ENCODE assay signal across 2 cellular contexts in genomic region chr20:62045118-62045517, GRCh38.
TF ChIP-seq lines count a peak whose summit lies in the region.

No MANE protein-coding gene starts in this region.

TF ChIP-seq in GM23338, 12 proteins besides CTCF, POLR2A, EP300 and RAD21:
- TF ChIP-seq EZH2 (IDR thresholded peaks at IDR 0.05; ENCODE audit: low read depth, unreplicated experiment) (no peak), NANOG (IDR thresholded peaks at IDR 0.05; ENCODE audit: borderline replicate concordance) (no peak), POLR2AphosphoS5 (IDR thresholded peaks at IDR 0.05; ENCODE audit: low read depth) (no peak), ZNF114 (CRISPR knock-in tag; IDR thresholded peaks at IDR 0.05) (no peak), CREB1 (CRISPR knock-in tag; IDR thresholded peaks at IDR 0.05; ENCODE audit: low read depth) (no peak), EZH2phosphoT487 (IDR thresholded peaks at IDR 0.05; ENCODE audit: unreplicated experiment) (no peak), ZNF331 (CRISPR knock-in tag; IDR thresholded peaks at IDR 0.05; ENCODE audit: low read depth) (no peak), STAT1 (IDR thresholded peaks at IDR 0.05; ENCODE audit: unreplicated experiment) (no peak), JUNB (IDR thresholded peaks at IDR 0.05; ENCODE audit: unreplicated experiment) (no peak)
- TF ChIP-seq, protein P1, sequence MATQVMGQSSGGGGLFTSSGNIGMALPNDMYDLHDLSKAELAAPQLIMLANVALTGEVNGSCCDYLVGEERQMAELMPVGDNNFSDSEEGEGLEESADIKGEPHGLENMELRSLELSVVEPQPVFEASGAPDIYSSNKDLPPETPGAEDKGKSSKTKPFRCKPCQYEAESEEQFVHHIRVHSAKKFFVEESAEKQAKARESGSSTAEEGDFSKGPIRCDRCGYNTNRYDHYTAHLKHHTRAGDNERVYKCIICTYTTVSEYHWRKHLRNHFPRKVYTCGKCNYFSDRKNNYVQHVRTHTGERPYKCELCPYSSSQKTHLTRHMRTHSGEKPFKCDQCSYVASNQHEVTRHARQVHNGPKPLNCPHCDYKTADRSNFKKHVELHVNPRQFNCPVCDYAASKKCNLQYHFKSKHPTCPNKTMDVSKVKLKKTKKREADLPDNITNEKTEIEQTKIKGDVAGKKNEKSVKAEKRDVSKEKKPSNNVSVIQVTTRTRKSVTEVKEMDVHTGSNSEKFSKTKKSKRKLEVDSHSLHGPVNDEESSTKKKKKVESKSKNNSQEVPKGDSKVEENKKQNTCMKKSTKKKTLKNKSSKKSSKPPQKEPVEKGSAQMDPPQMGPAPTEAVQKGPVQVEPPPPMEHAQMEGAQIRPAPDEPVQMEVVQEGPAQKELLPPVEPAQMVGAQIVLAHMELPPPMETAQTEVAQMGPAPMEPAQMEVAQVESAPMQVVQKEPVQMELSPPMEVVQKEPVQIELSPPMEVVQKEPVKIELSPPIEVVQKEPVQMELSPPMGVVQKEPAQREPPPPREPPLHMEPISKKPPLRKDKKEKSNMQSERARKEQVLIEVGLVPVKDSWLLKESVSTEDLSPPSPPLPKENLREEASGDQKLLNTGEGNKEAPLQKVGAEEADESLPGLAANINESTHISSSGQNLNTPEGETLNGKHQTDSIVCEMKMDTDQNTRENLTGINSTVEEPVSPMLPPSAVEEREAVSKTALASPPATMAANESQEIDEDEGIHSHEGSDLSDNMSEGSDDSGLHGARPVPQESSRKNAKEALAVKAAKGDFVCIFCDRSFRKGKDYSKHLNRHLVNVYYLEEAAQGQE (IDR thresholded peaks at IDR 0.05; ENCODE audit: unreplicated experiment) = no peak
- TF ChIP-seq, protein P2, sequence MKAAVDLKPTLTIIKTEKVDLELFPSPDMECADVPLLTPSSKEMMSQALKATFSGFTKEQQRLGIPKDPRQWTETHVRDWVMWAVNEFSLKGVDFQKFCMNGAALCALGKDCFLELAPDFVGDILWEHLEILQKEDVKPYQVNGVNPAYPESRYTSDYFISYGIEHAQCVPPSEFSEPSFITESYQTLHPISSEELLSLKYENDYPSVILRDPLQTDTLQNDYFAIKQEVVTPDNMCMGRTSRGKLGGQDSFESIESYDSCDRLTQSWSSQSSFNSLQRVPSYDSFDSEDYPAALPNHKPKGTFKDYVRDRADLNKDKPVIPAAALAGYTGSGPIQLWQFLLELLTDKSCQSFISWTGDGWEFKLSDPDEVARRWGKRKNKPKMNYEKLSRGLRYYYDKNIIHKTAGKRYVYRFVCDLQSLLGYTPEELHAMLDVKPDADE (IDR thresholded peaks at IDR 0.05) = no peak
- TF ChIP-seq, protein P3, sequence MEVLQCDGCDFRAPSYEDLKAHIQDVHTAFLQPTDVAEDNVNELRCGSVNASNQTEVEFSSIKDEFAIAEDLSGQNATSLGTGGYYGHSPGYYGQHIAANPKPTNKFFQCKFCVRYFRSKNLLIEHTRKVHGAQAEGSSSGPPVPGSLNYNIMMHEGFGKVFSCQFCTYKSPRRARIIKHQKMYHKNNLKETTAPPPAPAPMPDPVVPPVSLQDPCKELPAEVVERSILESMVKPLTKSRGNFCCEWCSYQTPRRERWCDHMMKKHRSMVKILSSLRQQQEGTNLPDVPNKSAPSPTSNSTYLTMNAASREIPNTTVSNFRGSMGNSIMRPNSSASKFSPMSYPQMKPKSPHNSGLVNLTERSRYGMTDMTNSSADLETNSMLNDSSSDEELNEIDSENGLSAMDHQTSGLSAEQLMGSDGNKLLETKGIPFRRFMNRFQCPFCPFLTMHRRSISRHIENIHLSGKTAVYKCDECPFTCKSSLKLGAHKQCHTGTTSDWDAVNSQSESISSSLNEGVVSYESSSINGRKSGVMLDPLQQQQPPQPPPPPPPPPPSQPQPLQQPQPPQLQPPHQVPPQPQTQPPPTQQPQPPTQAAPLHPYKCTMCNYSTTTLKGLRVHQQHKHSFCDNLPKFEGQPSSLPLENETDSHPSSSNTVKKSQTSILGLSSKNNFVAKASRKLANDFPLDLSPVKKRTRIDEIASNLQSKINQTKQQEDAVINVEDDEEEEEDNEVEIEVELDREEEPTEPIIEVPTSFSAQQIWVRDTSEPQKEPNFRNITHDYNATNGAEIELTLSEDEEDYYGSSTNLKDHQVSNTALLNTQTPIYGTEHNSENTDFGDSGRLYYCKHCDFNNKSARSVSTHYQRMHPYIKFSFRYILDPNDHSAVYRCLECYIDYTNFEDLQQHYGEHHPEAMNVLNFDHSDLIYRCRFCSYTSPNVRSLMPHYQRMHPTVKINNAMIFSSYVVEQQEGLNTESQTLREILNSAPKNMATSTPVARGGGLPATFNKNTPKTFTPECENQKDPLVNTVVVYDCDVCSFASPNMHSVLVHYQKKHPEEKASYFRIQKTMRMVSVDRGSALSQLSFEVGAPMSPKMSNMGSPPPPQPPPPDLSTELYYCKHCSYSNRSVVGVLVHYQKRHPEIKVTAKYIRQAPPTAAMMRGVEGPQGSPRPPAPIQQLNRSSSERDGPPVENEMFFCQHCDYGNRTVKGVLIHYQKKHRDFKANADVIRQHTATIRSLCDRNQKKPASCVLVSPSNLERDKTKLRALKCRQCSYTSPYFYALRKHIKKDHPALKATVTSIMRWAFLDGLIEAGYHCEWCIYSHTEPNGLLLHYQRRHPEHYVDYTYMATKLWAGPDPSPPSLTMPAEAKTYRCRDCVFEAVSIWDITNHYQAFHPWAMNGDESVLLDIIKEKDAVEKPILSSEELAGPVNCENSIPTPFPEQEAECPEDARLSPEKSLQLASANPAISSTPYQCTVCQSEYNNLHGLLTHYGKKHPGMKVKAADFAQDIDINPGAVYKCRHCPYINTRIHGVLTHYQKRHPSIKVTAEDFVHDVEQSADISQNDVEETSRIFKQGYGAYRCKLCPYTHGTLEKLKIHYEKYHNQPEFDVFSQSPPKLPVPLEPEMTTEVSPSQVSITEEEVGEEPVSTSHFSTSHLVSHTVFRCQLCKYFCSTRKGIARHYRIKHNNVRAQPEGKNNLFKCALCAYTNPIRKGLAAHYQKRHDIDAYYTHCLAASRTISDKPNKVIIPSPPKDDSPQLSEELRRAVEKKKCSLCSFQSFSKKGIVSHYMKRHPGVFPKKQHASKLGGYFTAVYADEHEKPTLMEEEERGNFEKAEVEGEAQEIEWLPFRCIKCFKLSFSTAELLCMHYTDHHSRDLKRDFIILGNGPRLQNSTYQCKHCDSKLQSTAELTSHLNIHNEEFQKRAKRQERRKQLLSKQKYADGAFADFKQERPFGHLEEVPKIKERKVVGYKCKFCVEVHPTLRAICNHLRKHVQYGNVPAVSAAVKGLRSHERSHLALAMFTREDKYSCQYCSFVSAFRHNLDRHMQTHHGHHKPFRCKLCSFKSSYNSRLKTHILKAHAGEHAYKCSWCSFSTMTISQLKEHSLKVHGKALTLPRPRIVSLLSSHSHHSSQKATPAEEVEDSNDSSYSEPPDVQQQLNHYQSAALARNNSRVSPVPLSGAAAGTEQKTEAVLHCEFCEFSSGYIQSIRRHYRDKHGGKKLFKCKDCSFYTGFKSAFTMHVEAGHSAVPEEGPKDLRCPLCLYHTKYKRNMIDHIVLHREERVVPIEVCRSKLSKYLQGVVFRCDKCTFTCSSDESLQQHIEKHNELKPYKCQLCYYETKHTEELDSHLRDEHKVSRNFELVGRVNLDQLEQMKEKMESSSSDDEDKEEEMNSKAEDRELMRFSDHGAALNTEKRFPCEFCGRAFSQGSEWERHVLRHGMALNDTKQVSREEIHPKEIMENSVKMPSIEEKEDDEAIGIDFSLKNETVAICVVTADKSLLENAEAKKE (CRISPR knock-in tag; IDR thresholded peaks at IDR 0.05) = no peak

TF ChIP-seq in HepG2, 621 proteins besides CTCF, POLR2A, EP300 and RAD21 (continues in another document):
- TF ChIP-seq, protein P4, sequence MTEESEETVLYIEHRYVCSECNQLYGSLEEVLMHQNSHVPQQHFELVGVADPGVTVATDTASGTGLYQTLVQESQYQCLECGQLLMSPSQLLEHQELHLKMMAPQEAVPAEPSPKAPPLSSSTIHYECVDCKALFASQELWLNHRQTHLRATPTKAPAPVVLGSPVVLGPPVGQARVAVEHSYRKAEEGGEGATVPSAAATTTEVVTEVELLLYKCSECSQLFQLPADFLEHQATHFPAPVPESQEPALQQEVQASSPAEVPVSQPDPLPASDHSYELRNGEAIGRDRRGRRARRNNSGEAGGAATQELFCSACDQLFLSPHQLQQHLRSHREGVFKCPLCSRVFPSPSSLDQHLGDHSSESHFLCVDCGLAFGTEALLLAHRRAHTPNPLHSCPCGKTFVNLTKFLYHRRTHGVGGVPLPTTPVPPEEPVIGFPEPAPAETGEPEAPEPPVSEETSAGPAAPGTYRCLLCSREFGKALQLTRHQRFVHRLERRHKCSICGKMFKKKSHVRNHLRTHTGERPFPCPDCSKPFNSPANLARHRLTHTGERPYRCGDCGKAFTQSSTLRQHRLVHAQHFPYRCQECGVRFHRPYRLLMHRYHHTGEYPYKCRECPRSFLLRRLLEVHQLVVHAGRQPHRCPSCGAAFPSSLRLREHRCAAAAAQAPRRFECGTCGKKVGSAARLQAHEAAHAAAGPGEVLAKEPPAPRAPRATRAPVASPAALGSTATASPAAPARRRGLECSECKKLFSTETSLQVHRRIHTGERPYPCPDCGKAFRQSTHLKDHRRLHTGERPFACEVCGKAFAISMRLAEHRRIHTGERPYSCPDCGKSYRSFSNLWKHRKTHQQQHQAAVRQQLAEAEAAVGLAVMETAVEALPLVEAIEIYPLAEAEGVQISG (CRISPR knock-in tag; IDR thresholded peaks at IDR 0.05) = peak; percentile 36; the same call in 1 of the 2 replicates
- TF ChIP-seq PRPF4 (IDR thresholded peaks at IDR 0.05; ENCODE audit: low read depth, low read length, poor library complexity, severe bottlenecking) (peak; percentile 54), ZNF121 (CRISPR knock-in tag; IDR thresholded peaks at IDR 0.05) (no peak), PHF21A (CRISPR knock-in tag; IDR thresholded peaks at IDR 0.05) (no peak), ZNF451 (CRISPR knock-in tag; IDR thresholded peaks at IDR 0.05) (no peak), ZNF788 (CRISPR knock-in tag; IDR thresholded peaks at IDR 0.05; ENCODE audit: borderline replicate concordance) (no peak), ZFX (CRISPR knock-in tag; IDR thresholded peaks at IDR 0.05; ENCODE audit: low read depth) (no peak), ZNF280B (CRISPR knock-in tag; IDR thresholded peaks at IDR 0.05; ENCODE audit: borderline replicate concordance) (0 out of 2 replicates have a peak, but pooled peaks have one; percentile 58), CENPT (CRISPR knock-in tag; IDR thresholded peaks at IDR 0.05; ENCODE audit: low read depth) (no peak), ZNF460 (CRISPR knock-in tag; IDR thresholded peaks at IDR 0.05; ENCODE audit: borderline replicate concordance) (no peak), ZNF614 (CRISPR knock-in tag; IDR thresholded peaks at IDR 0.05; ENCODE audit: borderline replicate concordance) (no peak), HOXA3 (CRISPR knock-in tag; IDR thresholded peaks at IDR 0.05) (0 out of 2 replicates have a peak, but pooled peaks have one; percentile 11), ISX (CRISPR knock-in tag; conservative IDR thresholded peaks at IDR 0.05) (no peak), ARID2 (CRISPR knock-in tag; IDR thresholded peaks at IDR 0.05; ENCODE audit: borderline replicate concordance) (no peak), ZNF687 (CRISPR knock-in tag; IDR thresholded peaks at IDR 0.05) (peak; percentile 17; the same call in 1 of the 2 replicates), CHD2 (IDR thresholded peaks at IDR 0.05; ENCODE audit: low read depth, low read length) (no peak), GATAD1 (CRISPR knock-in tag; IDR thresholded peaks at IDR 0.05) (no peak), ZBTB2 (CRISPR knock-in tag; IDR thresholded peaks at IDR 0.05; ENCODE audit: low read depth) (no peak), ZNF747 (CRISPR knock-in tag; IDR thresholded peaks at IDR 0.05; ENCODE audit: borderline replicate concordance) (no peak), ZKSCAN8 (CRISPR knock-in tag; IDR thresholded peaks at IDR 0.05; ENCODE audit: borderline replicate concordance) (no peak), NRL (CRISPR knock-in tag; IDR thresholded peaks at IDR 0.05; ENCODE audit: borderline replicate concordance) (peak; percentile 67; the same call in 1 of the 2 replicates), AKAP8 (CRISPR knock-in tag; IDR thresholded peaks at IDR 0.05) (peak; percentile 55; the same call in 1 of the 2 replicates), GTF3A (CRISPR knock-in tag; conservative IDR thresholded peaks at IDR 0.05) (no peak), ZBTB38 (CRISPR knock-in tag; IDR thresholded peaks at IDR 0.05) (peak; percentile 84; the same call in 1 of the 2 replicates)
